In genomic region chr14:89415139-89415538, GRCh38 we compare ENCODE assay signal across 10 cellular contexts. TPM values are rescaled to one million over a fixed set of nuclear protein-coding genes. Genes with fewer than 3 reads are reported as not detected.
A peak's percentile ranks its signal among the peaks of the same experiment; 100 is the strongest.
DNase-seq lines count a peak whose midpoint lies in the region; ATAC-seq and TF ChIP-seq lines count a peak whose summit lies in the region.
"Had no signal": no experiment of that assay in that cellular context is flagged by ENCODE, and none has a peak within 500 bp of the region (broad histone marks: within the 10 kb centered on the region; RNA-seq: fewer than 3 reads in every experiment).

No MANE protein-coding gene starts in this region.

- no peak for ATAC-seq in HG03442 (IDR thresholded peaks at IDR 0.05; ENCODE audit: unreplicated experiment)

- H3F3A ChIP-seq in neural progenitor cell (ENCODE audit: low read depth) = no peaks in the 10 kb centered on the region

- peak overlapping the region; percentile 77 for H3K4me2 ChIP-seq in neural progenitor cell

- H3K4me1 Mint-ChIP-seq in CD4-positive, alpha-beta memory T cell = peaks cover 22 to 67% (median 43%) of the 10 kb centered on the region in 4 donors
- peaks cover 28% of the 10 kb centered on the region for H3K4me1 Mint-ChIP-seq in neural progenitor cell

- POLR2A ChIA-PET in CD4-positive, alpha-beta memory T cell (lab: Charles Lee; ENCODE audit: partially characterized antibody) = interaction anchor here (0.6 to 2.1 kb wide), 13 partner anchors 8 to 542 kb away, joined by 3 to 14 read pairs (median 4); no protein-coding TSS in a partner anchor

- peaks cover 69% of the 10 kb centered on the region for H3K79me2 ChIP-seq in neural progenitor cell (ENCODE audit: low read depth)

- H3K4me3 ChIP-seq in CD4-positive, alpha-beta memory T cell (ENCODE audit: low read length in 2 of 2) = no peak overlapping the region
- peak overlapping the region; percentile 78 for H3K4me3 ChIP-seq in endocrine pancreas (ENCODE audit: control insufficient read depth, insufficient read depth, low read length)
- H3K4me3 ChIP-seq in neural progenitor cell = peak overlapping the region; percentile 93

- peaks cover 31% of the 10 kb centered on the region for H3K4me1 ChIP-seq in CD4-positive, alpha-beta memory T cell (ENCODE audit: insufficient read depth, low read length)
- peaks cover 4% of the 10 kb centered on the region for H3K4me1 ChIP-seq in endocrine pancreas (ENCODE audit: control insufficient read depth, insufficient read depth, low read length)
- H3K4me1 ChIP-seq in neural progenitor cell = peaks cover under 1% of the 10 kb centered on the region

- CTCF ChIA-PET in CD4-positive, alpha-beta memory T cell (lab: Charles Lee; ENCODE audit: partially characterized antibody) = interaction anchor here (0.8 to 1.4 kb wide), 7 partner anchors 9 to 540 kb away, joined by 3 to 6 read pairs (median 3); partner anchors contain the start of gene TDP1

- no peaks in the 10 kb centered on the region for H3K27me3 ChIP-seq in CD4-positive, alpha-beta memory T cell (ENCODE audit: insufficient read depth, low read length)
- no peaks in the 10 kb centered on the region for H3K27me3 ChIP-seq in endocrine pancreas (ENCODE audit: control insufficient read depth, insufficient read depth, low read length)
- H3K27me3 ChIP-seq in neural progenitor cell = no peaks in the 10 kb centered on the region

- H3K27ac ChIP-seq in CD4-positive, alpha-beta memory T cell (ENCODE audit: low read depth, low read length) = no peak overlapping the region
- H3K27ac ChIP-seq in neural progenitor cell = no peak overlapping the region

- intact Hi-C loops in CD4-positive, alpha-beta memory T cell (cut with micrococcal nuclease) = loop anchor here (5.0 kb wide), 2 partner anchors 48 to 487 kb away; no protein-coding TSS in a partner anchor

- H3K9me3 ChIP-seq in CD4-positive, alpha-beta memory T cell (ENCODE audit: control insufficient read depth in 1 of 2, low read length in 2 of 2) = no peaks in the 10 kb centered on the region
- no peaks in the 10 kb centered on the region for H3K9me3 ChIP-seq in endocrine pancreas (ENCODE audit: control insufficient read depth, low read length)
- H3K9me3 ChIP-seq in neural progenitor cell (ENCODE audit: low read depth) = no peaks in the 10 kb centered on the region

- H3K9me3 Mint-ChIP-seq in CD4-positive, alpha-beta memory T cell = no peaks in the 10 kb centered on the region
- H3K9me3 Mint-ChIP-seq in neural progenitor cell = peaks cover 11% of the 10 kb centered on the region

- DNase-seq in CD4-positive, alpha-beta memory T cell = no peak
- DNase-seq in NCI-H748 (lab: John Stamatoyannopoulos, UW; ENCODE audit: unreplicated experiment) (peak; percentile 58), neural progenitor cell (ENCODE audit: low spot score) (no peak), T1000 (lab: John Stamatoyannopoulos, UW) (no peak), NOMO-1 treated with dmso at 0.1 percent for 144 hours (lab: John Stamatoyannopoulos, UW; ENCODE audit: unreplicated experiment) (no peak), NCI-H1092 (lab: John Stamatoyannopoulos, UW) (no peak)
- DNase-seq: central memory CD4-positive, alpha-beta T cell; NCI-H146 had no signal

- TF ChIP-seq CTCF in neural progenitor cell (IDR thresholded peaks at IDR 0.05) = no peak

- H3K36me3 Mint-ChIP-seq in CD4-positive, alpha-beta memory T cell = peaks cover 20 to 31% of the 10 kb centered on the region in 2 donors
- peaks cover 28% of the 10 kb centered on the region for H3K36me3 Mint-ChIP-seq in neural progenitor cell

- H3K9ac ChIP-seq in endocrine pancreas (ENCODE audit: control insufficient read depth, insufficient read depth, low read length) = no peak overlapping the region
- H3K9ac ChIP-seq in neural progenitor cell = no peak overlapping the region

- H3K27ac Mint-ChIP-seq in CD4-positive, alpha-beta memory T cell = peak overlapping the region in 4 of 7 donors; percentile 19 to 99 (median 66)
- H3K27ac Mint-ChIP-seq in neural progenitor cell = peak overlapping the region; percentile 66

- peak overlapping the region; percentile 61 to 95 (median 74) for H3K4me3 Mint-ChIP-seq in CD4-positive, alpha-beta memory T cell
- peak overlapping the region; percentile 97 for H3K4me3 Mint-ChIP-seq in neural progenitor cell

- no peaks in the 10 kb centered on the region for H3K36me3 ChIP-seq in CD4-positive, alpha-beta memory T cell (ENCODE audit: insufficient read depth, low read length)
- H3K36me3 ChIP-seq in endocrine pancreas (ENCODE audit: control insufficient read depth, insufficient read depth, low read length) (peaks cover 3% of the 10 kb centered on the region), neural progenitor cell (peaks cover 5% of the 10 kb centered on the region)

- no peak overlapping the region for H2AFZ ChIP-seq in neural progenitor cell (replicated peaks)

- H4K20me1 ChIP-seq in neural progenitor cell (ENCODE audit: low read depth) = peaks cover 18% of the 10 kb centered on the region

- H3K27me3 Mint-ChIP-seq in CD4-positive, alpha-beta memory T cell = no peaks in the 10 kb centered on the region
- H3K27me3 Mint-ChIP-seq in neural progenitor cell (ENCODE audit: insufficient read depth, low read depth) = peaks cover 9% of the 10 kb centered on the region

RNA-seq across cellular contexts. Expression of gene FOXN3, which starts 1.9 kb away (rescaled TPM):
- 100 to 1,000 TPM; 109 to 111 TPM for total RNA-seq in CD4-positive, alpha-beta memory T cell
- 100 to 1,000 TPM in 1 of 2 donors, 10 to 100 TPM in 1; 92.6 to 103 TPM for polyA plus RNA-seq in CD4-positive, alpha-beta memory T cell
- 38.5 and 39.5 TPM in 2 replicates for total RNA-seq in neural progenitor cell (ENCODE audit: low replicate concordance)

Comparison
In these comparisons a context has a peak if more than half of its experiments do, and no peak if none do; other contexts are left out.
1. H3K4me3 ChIP-seq: peak in endocrine pancreas (single experiment) and neural progenitor cell (single experiment); none in CD4-positive, alpha-beta memory T cell (0 of 2).